ENCODE assay signal across 1 cellular context in genomic region chr3:127762077-127762786, GRCh38.
TF ChIP-seq lines count a peak whose summit lies in the region.

No MANE protein-coding gene starts in this region.

TF ChIP-seq in HepG2, 621 proteins besides CTCF, POLR2A, EP300 and RAD21 (continued from another document):
- TF ChIP-seq ZNF407 (CRISPR knock-in tag; IDR thresholded peaks at IDR 0.05; ENCODE audit: not compliant biosample characterization), result no peak
